In genomic region chr5:32505718-32506117, GRCh38 we compare ENCODE assay signal across 12 cellular contexts.
DNase-seq lines count a peak whose midpoint lies in the region; ATAC-seq and TF ChIP-seq lines count a peak whose summit lies in the region.
"Had no signal": no experiment of that assay in that cellular context is flagged by ENCODE, and none has a peak within 500 bp of the region (broad histone marks: within the 10 kb centered on the region; RNA-seq: fewer than 3 reads in every experiment).

No MANE protein-coding gene starts in this region.

- H3K9me3 ChIP-seq in vagina, result no peaks in the 10 kb centered on the region

- H3K4me3 ChIP-seq in vagina, result no peak overlapping the region

- peaks cover 43% of the 10 kb centered on the region for H3K4me1 ChIP-seq in vagina

- no peaks in the 10 kb centered on the region for H3K9me3 Mint-ChIP-seq in chondrocyte (ENCODE audit: low read depth)
- no peaks in the 10 kb centered on the region for H3K9me3 Mint-ChIP-seq in activated T-helper 2 cell treated with anti-CD3 and anti-CD28 coated beads, Interferon-gamma antibody, Interleukin-2, Interleukin-4, amounts not matched to agents 10 μg/mL and 5 μg/mL and 100 μg/mL, durations not matched to agents 14 hours and 24 hours and 36 hours
- H3K9me3 Mint-ChIP-seq: activated CD4-positive, alpha-beta memory T cell treated with anti-CD3 and anti-CD28 coated beads for 36 hours; IgD-negative memory B cell had no signal

- H3K4me3 Mint-ChIP-seq in chondrocyte (ENCODE audit: unreplicated experiment), result peak overlapping the region; percentile 48
- H3K4me3 Mint-ChIP-seq in activated T-helper 2 cell treated with anti-CD3 and anti-CD28 coated beads, Interferon-gamma antibody, Interleukin-2, Interleukin-4, amounts not matched to agents 10 μg/mL and 5 μg/mL and 100 μg/mL, durations not matched to agents 14 hours and 24 hours and 36 hours (ENCODE audit: low read depth), result no peak overlapping the region
- H3K4me3 Mint-ChIP-seq: activated CD4-positive, alpha-beta memory T cell treated with anti-CD3 and anti-CD28 coated beads for 36 hours; IgD-negative memory B cell had no signal

- no peaks in the 10 kb centered on the region for H3K27me3 ChIP-seq in vagina

- H3K4me1 Mint-ChIP-seq in chondrocyte (ENCODE audit: low read depth), result peaks cover 56% of the 10 kb centered on the region
- H3K4me1 Mint-ChIP-seq in activated T-helper 2 cell treated with anti-CD3 and anti-CD28 coated beads, Interferon-gamma antibody, Interleukin-2, Interleukin-4, amounts not matched to agents 10 μg/mL and 5 μg/mL and 100 μg/mL, durations not matched to agents 14 hours and 24 hours and 36 hours (ENCODE audit: low read depth), result peaks cover 16% of the 10 kb centered on the region

- H3K27me3 Mint-ChIP-seq in chondrocyte (ENCODE audit: low read depth), result no peaks in the 10 kb centered on the region
- H3K27me3 Mint-ChIP-seq in activated T-helper 2 cell treated with anti-CD3 and anti-CD28 coated beads, Interferon-gamma antibody, Interleukin-2, Interleukin-4, amounts not matched to agents 10 μg/mL and 5 μg/mL and 100 μg/mL, durations not matched to agents 14 hours and 24 hours and 36 hours (ENCODE audit: low read depth), result peaks cover 16% of the 10 kb centered on the region
- H3K27me3 Mint-ChIP-seq: activated CD4-positive, alpha-beta memory T cell treated with anti-CD3 and anti-CD28 coated beads for 36 hours had no signal

- intact Hi-C loops in Right ventricle myocardium superior (cut with DNase I) (no loop called here), cardiac septum (cut with DNase I) (no loop called here), vagina (cut with DNase I) (no loop called here)
- intact Hi-C loops in activated T-helper 2 cell treated with anti-CD3 and anti-CD28 coated beads, Interferon-gamma antibody, Interleukin-2, Interleukin-4, amounts not matched to agents 10 μg/mL and 5 μg/mL and 100 μg/mL, durations not matched to agents 14 hours and 24 hours and 36 hours (cut with micrococcal nuclease), result no loop called here

- no peak for TF ChIP-seq CTCF in chondrocyte (IDR thresholded peaks at IDR 0.05)
- TF ChIP-seq CTCF in vagina (IDR thresholded peaks at IDR 0.05), result no peak

- H3K27ac Mint-ChIP-seq in chondrocyte (ENCODE audit: unreplicated experiment), result peak overlapping the region; percentile 95
- no peak overlapping the region for H3K27ac Mint-ChIP-seq in activated T-helper 2 cell treated with anti-CD3 and anti-CD28 coated beads, Interferon-gamma antibody, Interleukin-2, Interleukin-4, amounts not matched to agents 10 μg/mL and 5 μg/mL and 100 μg/mL, durations not matched to agents 14 hours and 24 hours and 36 hours
- H3K27ac Mint-ChIP-seq: activated CD4-positive, alpha-beta memory T cell treated with anti-CD3 and anti-CD28 coated beads for 36 hours; IgD-negative memory B cell had no signal

- peak; percentile 46 for ATAC-seq in Right ventricle myocardium superior (ENCODE audit: poor library complexity)
- no peak for ATAC-seq in GM21381 (IDR thresholded peaks at IDR 0.05; ENCODE audit: unreplicated experiment)
- ATAC-seq: Panc1 had no signal

- no peaks in the 10 kb centered on the region for H3K36me3 Mint-ChIP-seq in chondrocyte (ENCODE audit: low read depth)
- no peaks in the 10 kb centered on the region for H3K36me3 Mint-ChIP-seq in activated T-helper 2 cell treated with anti-CD3 and anti-CD28 coated beads, Interferon-gamma antibody, Interleukin-2, Interleukin-4, amounts not matched to agents 10 μg/mL and 5 μg/mL and 100 μg/mL, durations not matched to agents 14 hours and 24 hours and 36 hours (ENCODE audit: low read depth)
- H3K36me3 Mint-ChIP-seq: activated CD4-positive, alpha-beta memory T cell treated with anti-CD3 and anti-CD28 coated beads for 36 hours had no signal

- no peak for TF ChIP-seq POLR2A in vagina (IDR thresholded peaks at IDR 0.05)

- peak overlapping the region; percentile 66 for H3K27ac ChIP-seq in vagina
- H3K27ac ChIP-seq: C4-2B had no signal

- no peaks in the 10 kb centered on the region for H3K36me3 ChIP-seq in vagina

- DNase-seq in Right ventricle myocardium superior, result no peak
- DNase-seq in cardiac septum (ENCODE audit: low spot score), result no peak
- DNase-seq in chondrocyte (ENCODE audit: low spot score), result no peak
- peak; percentile 12 for DNase-seq in medulla oblongata (ENCODE audit: extremely low spot score)
- no peak for DNase-seq in vagina (ENCODE audit: extremely low spot score in 2 of 2)
- DNase-seq in activated T-helper 2 cell treated with anti-CD3 and anti-CD28 coated beads, Interferon-gamma antibody, Interleukin-2, Interleukin-4, amounts not matched to agents 10 μg/mL and 5 μg/mL and 100 μg/mL, durations not matched to agents 14 hours and 24 hours and 36 hours (ENCODE audit: low spot score), result no peak
- DNase-seq in NCI-H128 (lab: John Stamatoyannopoulos, UW; ENCODE audit: unreplicated experiment), result no peak
- DNase-seq: activated CD4-positive, alpha-beta memory T cell treated with anti-CD3 and anti-CD28 coated beads for 36 hours had no signal
